8 cellular contexts compared by ENCODE assay signal in genomic region chr19:50333737-50334617, GRCh38. TPM values are rescaled to one million over a fixed set of nuclear protein-coding genes. Genes with fewer than 3 reads are reported as not detected.
A peak's percentile ranks its signal among the peaks of the same experiment; 100 is the strongest.
DNase-seq lines count a peak whose midpoint lies in the region.

No MANE protein-coding gene starts in this region.

- no peak overlapping the region for H2BK120ac ChIP-seq in mesenchymal stem cell (ENCODE audit: low read depth, low read length)

- H3K23ac ChIP-seq in mesenchymal stem cell (ENCODE audit: low read length in 2 of 2): peak overlapping the region in 1 of 2 experiments; percentile 56

- no peak overlapping the region for H4K91ac ChIP-seq in mesenchymal stem cell (ENCODE audit: low read length)

- peak overlapping the region; percentile 69 for H3K4me3 ChIP-seq in GM23248
- H3K4me3 ChIP-seq in duodenal mucosa (ENCODE audit: low read depth in 1 of 2, low read length in 2 of 2): peak overlapping the region; percentile 66 to 72
- peak overlapping the region in 1 of 2 experiments; percentile 76 for H3K4me3 ChIP-seq in mesenchymal stem cell (ENCODE audit: insufficient read depth in 1 of 2, low read depth in 1 of 2, low read length in 2 of 2)

- no peak overlapping the region for H3K14ac ChIP-seq in mesenchymal stem cell (ENCODE audit: low read length in 2 of 2)

- WGBS in GM23248 (ENCODE audit: low coverage in 1 of 2, low lambda C conversion rate in 2 of 2, missing lambda C conversion rate in 2 of 2), 2 experiments: 15 to 16% methylated on average over 53 to 54 of the region's 54 CpGs
- 25% methylated on average over 54 of the region's 54 CpGs for WGBS in mesenchymal stem cell

- H3K4me1 ChIP-seq in GM23248 (ENCODE audit: insufficient read depth): no peaks in the 10 kb centered on the region
- peaks cover 10 to 20% of the 10 kb centered on the region in 2 donors for H3K4me1 ChIP-seq in duodenal mucosa (ENCODE audit: control insufficient read depth in 1 of 2, insufficient read depth in 2 of 2, low read length in 2 of 2)
- no peaks in the 10 kb centered on the region for H3K4me1 ChIP-seq in mesenchymal stem cell (ENCODE audit: control insufficient read depth, insufficient read depth, low read depth, low read length)

- no peak overlapping the region for H2BK15ac ChIP-seq in mesenchymal stem cell (ENCODE audit: low read depth, poor library complexity, severe bottlenecking)

- H3K9me3 ChIP-seq in GM23248 (ENCODE audit: low read depth): no peaks in the 10 kb centered on the region
- H3K9me3 ChIP-seq in duodenal mucosa (ENCODE audit: control insufficient read depth in 1 of 2, low read length in 2 of 2): no peaks in the 10 kb centered on the region
- peaks cover 2% of the 10 kb centered on the region for H3K9me3 ChIP-seq in mesenchymal stem cell (ENCODE audit: control insufficient read depth, low read length)

- no peaks in the 10 kb centered on the region for H3K79me2 ChIP-seq in GM23248 (ENCODE audit: insufficient read depth)

- H3K4me2 ChIP-seq in GM23248 (ENCODE audit: unreplicated experiment) (peak overlapping the region; percentile 50), mesenchymal stem cell (ENCODE audit: low read length, poor library complexity, severe bottlenecking) (no peak overlapping the region)

- H2BK5ac ChIP-seq in mesenchymal stem cell (ENCODE audit: low read depth, low read length, poor library complexity, severe bottlenecking): no peak overlapping the region

- no peak overlapping the region for H3K27ac ChIP-seq in GM23248
- peak overlapping the region; percentile 55 for H3K27ac ChIP-seq in duodenal mucosa (ENCODE audit: low read depth, low read length)
- no peak overlapping the region for H3K27ac ChIP-seq in mesenchymal stem cell (ENCODE audit: low read length, poor library complexity, severe bottlenecking)

- no peaks in the 10 kb centered on the region for H3F3A ChIP-seq in GM23248 (ENCODE audit: insufficient read depth)

- DNase-seq in GF-D8 (lab: John Stamatoyannopoulos, UW): peak; percentile 61
- DNase-seq in GM23248: peak; percentile 78
- DNase-seq in MV-4-11 (lab: John Stamatoyannopoulos, UW): peak; percentile 92
- peak; percentile 82 for DNase-seq in activated CD4-positive, alpha-beta T cell treated with anti-CD3 and anti-CD28 coated beads for 4 hours
- peak; percentile 23 for DNase-seq in mesenchymal stem cell
- DNase-seq in stimulated activated CD8-positive, alpha-beta memory T cell treated with anti-CD3 and anti-CD28 coated beads, Interleukin-15, amount 100 ng/mL, for 24 hours (ENCODE audit: low read depth): peak; percentile 80
- no peak for DNase-seq in superior temporal gyrus (ENCODE audit: extremely low spot score)

- H2AFZ ChIP-seq in GM23248 (peak overlapping the region; percentile 78), mesenchymal stem cell (ENCODE audit: low read depth, low read length) (peak overlapping the region; percentile 47)

- no peak overlapping the region for H3K9ac ChIP-seq in GM23248
- peak overlapping the region; percentile 27 to 56 for H3K9ac ChIP-seq in duodenal mucosa (ENCODE audit: low read depth in 1 of 2, low read length in 2 of 2)
- peak overlapping the region; percentile 25 for H3K9ac ChIP-seq in mesenchymal stem cell (ENCODE audit: low read length)

- no peaks in the 10 kb centered on the region for H3K36me3 ChIP-seq in GM23248 (ENCODE audit: low read depth)
- H3K36me3 ChIP-seq in duodenal mucosa (ENCODE audit: control insufficient read depth in 1 of 2, insufficient read depth in 2 of 2, low read length in 2 of 2): no peaks in the 10 kb centered on the region
- H3K36me3 ChIP-seq in mesenchymal stem cell (ENCODE audit: control insufficient read depth in 1 of 2, insufficient read depth in 2 of 2, low read depth in 1 of 2, low read length in 2 of 2): no peaks in the 10 kb centered on the region

- H2AK5ac ChIP-seq in mesenchymal stem cell (ENCODE audit: low read length, severe bottlenecking): no peak overlapping the region

- H4K8ac ChIP-seq in mesenchymal stem cell (ENCODE audit: low read length): no peak overlapping the region

- in situ Hi-C loops in GM23248 (cut with MboI): no loop called here

- H2BK12ac ChIP-seq in mesenchymal stem cell (ENCODE audit: low read length in 2 of 2): no peak overlapping the region

- no peaks in the 10 kb centered on the region for H4K20me1 ChIP-seq in GM23248 (ENCODE audit: insufficient read depth)

- H3K18ac ChIP-seq in mesenchymal stem cell (ENCODE audit: low read depth in 1 of 2, low read length in 2 of 2): no peak overlapping the region

- H3K27me3 ChIP-seq in GM23248 (replicated peaks; ENCODE audit: insufficient read depth) (peaks cover 33% of the 10 kb centered on the region), duodenal mucosa (ENCODE audit: control insufficient read depth in 1 of 2, insufficient read depth in 2 of 2, low read length in 2 of 2) (peaks cover 20 to 30% of the 10 kb centered on the region in 2 donors), mesenchymal stem cell (ENCODE audit: control insufficient read depth in 1 of 2, insufficient read depth in 1 of 2, low read length in 2 of 2) (peaks cover 29 to 40% of the 10 kb centered on the region in 2 experiments)

- H3K4ac ChIP-seq in mesenchymal stem cell (ENCODE audit: low read depth in 1 of 2, low read length in 2 of 2): peak overlapping the region in 1 of 2 experiments; percentile 56

- no peaks in the 10 kb centered on the region for H3K9me2 ChIP-seq in GM23248 (ENCODE audit: insufficient read depth)

- H3K79me1 ChIP-seq in mesenchymal stem cell (replicated peaks; ENCODE audit: low read length, poor library complexity, severe bottlenecking): no peaks in the 10 kb centered on the region

RNA-seq across cellular contexts. Expression of gene KCNC3, which starts 4.8 kb away (rescaled TPM):
- under 0.01 and 0.13 TPM in 2 replicates for total RNA-seq in GM23248 (2014; rRNA removed; shearing (Covaris generic))
- 0.04 TPM in 1 of 2 replicates, not detected in the other for polyA plus RNA-seq in GM23248 (2016; fragmentation: Nextera tagmentation; extraction: Ambion mirVana)
- polyA plus RNA-seq in mesenchymal stem cell (2013, experiment 1 of 2): 0.04 TPM
- 0.07 TPM for polyA plus RNA-seq in mesenchymal stem cell (2013, experiment 2 of 2)

RNA-seq across cellular contexts. Expression of gene NAPSA, which starts 31.5 kb away (rescaled TPM):
- 0.32 and 0.51 TPM in 2 replicates for total RNA-seq in GM23248 (2014; rRNA removed; shearing (Covaris generic))
- 0.15 and 0.38 TPM in 2 replicates for polyA plus RNA-seq in GM23248 (2016; fragmentation: Nextera tagmentation; extraction: Ambion mirVana)
- polyA plus RNA-seq in mesenchymal stem cell (2013, experiment 1 of 2): 0.25 TPM
- 0.10 TPM for polyA plus RNA-seq in mesenchymal stem cell (2013, experiment 2 of 2)

RNA-seq across cellular contexts. Expression of gene NR1H2, which starts 42.3 kb away (rescaled TPM):
- total RNA-seq in GM23248 (2014; rRNA removed; shearing (Covaris generic)): 96.6 and 140 TPM in 2 replicates
- polyA plus RNA-seq in GM23248 (2016; fragmentation: Nextera tagmentation; extraction: Ambion mirVana): 102 and 109 TPM in 2 replicates
- 29.2 TPM for polyA plus RNA-seq in mesenchymal stem cell (2013, experiment 1 of 2)
- polyA plus RNA-seq in mesenchymal stem cell (2013, experiment 2 of 2): 27.7 TPM

RNA-seq across cellular contexts. Expression of gene POLD1, which starts 50.2 kb away (rescaled TPM):
- 15.6 and 18.3 TPM in 2 replicates for total RNA-seq in GM23248 (2014; rRNA removed; shearing (Covaris generic))
- 12.6 and 13.7 TPM in 2 replicates for polyA plus RNA-seq in GM23248 (2016; fragmentation: Nextera tagmentation; extraction: Ambion mirVana)
- polyA plus RNA-seq in mesenchymal stem cell (2013, experiment 1 of 2): 8.5 TPM
- polyA plus RNA-seq in mesenchymal stem cell (2013, experiment 2 of 2): 8.3 TPM
